ENCODE assay signal across 23 cellular contexts in genomic region chr6:135176464-135176863, GRCh38. TPM values are rescaled to one million over a fixed set of nuclear protein-coding genes. Genes with fewer than 3 reads are reported as not detected.
DNase-seq lines count a peak whose midpoint lies in the region; ATAC-seq and TF ChIP-seq lines count a peak whose summit lies in the region.
"Had no signal": no experiment of that assay in that cellular context is flagged by ENCODE, and none has a peak within 500 bp of the region (broad histone marks: within the 10 kb centered on the region; RNA-seq: fewer than 3 reads in every experiment).

No MANE protein-coding gene starts in this region.

- no peak for TF ChIP-seq CTCF in GM13977 (IDR thresholded peaks at IDR 0.05; ENCODE audit: extremely low read depth, insufficient read depth, missing control alignments)
- no peak for TF ChIP-seq CTCF in activated B cell treated with CpG ODN at 0.5 μM for 24 hours (IDR thresholded peaks at IDR 0.05)

- H3K4me2 ChIP-seq in BLaER1, result peak overlapping the region; percentile 89
- H3K4me2 ChIP-seq: hepatocyte had no signal

- CTCF ChIA-PET in activated B cell treated with CpG ODN at 0.5 μM for 24 hours (lab: Charles Lee), result interaction anchor here (1.0 kb wide), 1 partner anchor 13 kb away, joined by 3 read pairs; no protein-coding TSS in a partner anchor

- no peaks in the 10 kb centered on the region for H4K20me1 ChIP-seq in BLaER1

- peaks cover 49% of the 10 kb centered on the region for H3K4me1 ChIP-seq in BLaER1
- no peaks in the 10 kb centered on the region for H3K4me1 ChIP-seq in SJCRH30
- H3K4me1 ChIP-seq: ascending aorta, prostate gland, suprapubic skin had no signal

- no peaks in the 10 kb centered on the region for H3K9me3 ChIP-seq in BLaER1
- no peaks in the 10 kb centered on the region for H3K9me3 ChIP-seq in SJCRH30 (replicated peaks)
- H3K9me3 ChIP-seq: ascending aorta, mucosa of descending colon, prostate gland, suprapubic skin, vagina had no signal

- POLR2A ChIA-PET in activated B cell treated with CpG ODN at 0.5 μM for 24 hours (lab: Charles Lee), result no interaction called here

- peak overlapping the region; percentile 18 for H3K27ac Mint-ChIP-seq in activated B cell treated with CpG ODN at 0.5 μM for 24 hours
- H3K27ac Mint-ChIP-seq: stimulated activated effector memory CD8-positive, alpha-beta T cell treated with anti-CD3 and anti-CD28 coated beads, Interleukin-12 subunit alpha, Interleukin-12 subunit beta, amount 100 ng/mL, for 72 hours had no signal

- H3K27me3 ChIP-seq in BLaER1 (no peaks in the 10 kb centered on the region), SJCRH30 (no peaks in the 10 kb centered on the region; the same call in 1 of the 2 replicates)
- H3K27me3 ChIP-seq: ascending aorta, suprapubic skin, vagina had no signal

- intact Hi-C loops in activated B cell treated with CpG ODN at 0.5 μM for 24 hours (cut with micrococcal nuclease), result no loop called here

- peaks cover 3% of the 10 kb centered on the region for H3K36me3 Mint-ChIP-seq in activated B cell treated with CpG ODN at 0.5 μM for 24 hours (ENCODE audit: low read depth)

- no peaks in the 10 kb centered on the region for H3K9me3 Mint-ChIP-seq in activated B cell treated with CpG ODN at 0.5 μM for 24 hours
- H3K9me3 Mint-ChIP-seq: central memory CD8-positive, alpha-beta T cell; stimulated activated effector memory CD8-positive, alpha-beta T cell treated with anti-CD3 and anti-CD28 coated beads, Interleukin-12 subunit alpha, Interleukin-12 subunit beta, amount 100 ng/mL, for 72 hours had no signal

- H3K27me3 Mint-ChIP-seq in activated B cell treated with CpG ODN at 0.5 μM for 24 hours, result no peaks in the 10 kb centered on the region
- H3K27me3 Mint-ChIP-seq: central memory CD8-positive, alpha-beta T cell had no signal

- DNase-seq in GM13977 (ENCODE audit: low spot score) (peak; percentile 14), NCI-H526 treated with DMSO at 0.1 percent for 48 hours (lab: John Stamatoyannopoulos, UW) (peak; percentile 96), activated B cell treated with CpG ODN at 0.5 μM for 24 hours (no peak), SJCRH30 (no peak), COLO668 (lab: John Stamatoyannopoulos, UW; ENCODE audit: unreplicated experiment) (no peak)
- DNase-seq: activated naive CD4-positive, alpha-beta T cell; activated T-cell treated with anti-CD3 and anti-CD28 coated beads for 4 hours; DMS 273 treated with DMSO at 0.1 percent for 48 hours; mucosa of descending colon; NCI-H187; SW 1271 had no signal

- in situ Hi-C loops in GM13977 (cut with MboI; ENCODE audit: low pct_unique_long_range_greater_than_20kb, low sequenced_read_pairs, unreplicated experiment), result no loop called here

- peak overlapping the region; percentile 86 for H3K27ac ChIP-seq in BLaER1
- H3K27ac ChIP-seq in SJCRH30, result no peak overlapping the region
- H3K27ac ChIP-seq: ascending aorta, C4-2B, hepatocyte, prostate gland, suprapubic skin, vagina had no signal

- peak overlapping the region; percentile 27; the same call in 1 of the 2 replicates for H3K9ac ChIP-seq in BLaER1

- ATAC-seq in activated B cell treated with CpG ODN at 0.5 μM for 24 hours (ENCODE audit: low read depth) (no peak), HG02798 (IDR thresholded peaks at IDR 0.05; ENCODE audit: poor library complexity, unreplicated experiment) (no peak), GM19351 (IDR thresholded peaks at IDR 0.05; ENCODE audit: unreplicated experiment) (no peak)
- ATAC-seq: HCT116; mucosa of descending colon; stimulated activated effector memory CD8-positive, alpha-beta T cell treated with anti-CD3 and anti-CD28 coated beads, Interleukin-12 subunit alpha, Interleukin-12 subunit beta, amount 100 ng/mL, for 72 hours had no signal

- H3K4me3 Mint-ChIP-seq in activated B cell treated with CpG ODN at 0.5 μM for 24 hours, result no peak overlapping the region
- H3K4me3 Mint-ChIP-seq: central memory CD8-positive, alpha-beta T cell; stimulated activated effector memory CD8-positive, alpha-beta T cell treated with anti-CD3 and anti-CD28 coated beads, Interleukin-12 subunit alpha, Interleukin-12 subunit beta, amount 100 ng/mL, for 72 hours had no signal

- H3K4me3 ChIP-seq in BLaER1 (peak overlapping the region; percentile 12; the same call in 1 of the 2 replicates), SJCRH30 (no peak overlapping the region)
- H3K4me3 ChIP-seq: ascending aorta, hepatocyte, mucosa of descending colon, prostate gland, suprapubic skin, vagina had no signal

- H3K4me1 Mint-ChIP-seq in activated B cell treated with CpG ODN at 0.5 μM for 24 hours, result peaks cover 22% of the 10 kb centered on the region

- no peaks in the 10 kb centered on the region for H3K36me3 ChIP-seq in BLaER1
- no peaks in the 10 kb centered on the region; the same call in 1 of the 2 replicates for H3K36me3 ChIP-seq in SJCRH30
- H3K36me3 ChIP-seq: ascending aorta, prostate gland, suprapubic skin, vagina had no signal

RNA-seq across cellular contexts. Expression of gene MYB, which starts 4.6 kb away (rescaled TPM):
- 2.8 and 3.2 TPM in 2 replicates for total RNA-seq in activated B cell treated with CpG ODN at 0.5 μM for 24 hours
- total RNA-seq in SJCRH30 (2014; rRNA removed; shearing (Covaris generic)), result 5.3 and 6.4 TPM in 2 replicates
- total RNA-seq: ascending aorta had no signal

Comparison
In these comparisons a context has a peak if more than half of its experiments do, and no peak if none do; other contexts are left out.
1. DNase-seq: peak in GM13977 (single experiment) and NCI-H526 treated with DMSO at 0.1 percent for 48 hours (single experiment); none in activated B cell treated with CpG ODN at 0.5 μM for 24 hours (single experiment), SJCRH30 (0 of 2) and COLO668 (single experiment).